9 cellular contexts compared by ENCODE assay signal in the genomic region with DNA sequence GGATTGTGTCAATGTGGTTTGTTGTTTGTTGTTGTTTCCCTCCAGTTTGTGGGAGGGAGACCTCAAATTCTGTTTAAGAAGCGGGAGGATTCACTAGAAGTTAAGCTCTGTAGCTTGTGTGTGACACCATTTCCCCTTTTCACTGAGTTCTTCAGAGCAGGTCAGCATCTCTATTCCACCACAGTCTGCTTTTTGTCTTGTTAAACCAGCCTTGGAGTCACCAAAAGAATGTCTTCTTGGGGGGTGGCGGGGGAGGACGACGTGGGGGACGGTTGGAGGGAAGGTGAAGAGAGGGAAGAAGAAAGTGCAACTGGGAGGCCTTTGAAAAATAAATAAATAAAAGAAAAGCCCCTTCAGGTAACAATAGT. TPM values are rescaled to one million over a fixed set of nuclear protein-coding genes. Genes with fewer than 3 reads are reported as not detected.
DNase-seq lines count a peak whose midpoint lies in the region; ATAC-seq, FAIRE-seq and TF ChIP-seq lines count a peak whose summit lies in the region.
"Had no signal": no experiment of that assay in that cellular context is flagged by ENCODE, and none has a peak within 500 bp of the region (broad histone marks: within the 10 kb centered on the region; RNA-seq: fewer than 3 reads in every experiment).

No MANE protein-coding gene starts in this region.

- in situ Hi-C loops in HepG2 (cut with HindIII; ENCODE audit: extremely low pct_ligation_motif_present, low pct_unique_long_range_greater_than_20kb): no loop called here

- no peaks in the 10 kb centered on the region for H3K79me2 ChIP-seq in HepG2 (ENCODE audit: insufficient read depth, low read length)

- CTCF ChIA-PET in HepG2 (lab: Yijun Ruan, JAX; ENCODE audit: low intra/inter-chr PET ratio, low total read pairs): no interaction called here
- CTCF ChIA-PET in GM10248 (lab: Yijun Ruan, JAX): interaction anchor here (0.7 to 1.8 kb wide), 8 partner anchors 9 to 1530 kb away, joined by 3 to 10 read pairs (median 4); no protein-coding TSS in a partner anchor

- no peaks in the 10 kb centered on the region for H3K9me3 ChIP-seq in HepG2 (ENCODE audit: low read length)
- H3K9me3 ChIP-seq in right lobe of liver: no peaks in the 10 kb centered on the region
- no peaks in the 10 kb centered on the region for H3K9me3 ChIP-seq in small intestine (ENCODE audit: control insufficient read depth, low read depth)

- H3K4me2 ChIP-seq in HepG2 (ENCODE audit: low read depth, low read length): peak overlapping the region; percentile 93; the same call in 1 of the 2 replicates

- no peak overlapping the region for H2AFZ ChIP-seq in HepG2 (ENCODE audit: low read length)

- H3K27ac ChIP-seq in HepG2 (ENCODE audit: extremely low read length, insufficient read depth, low read length) (no peak overlapping the region), right lobe of liver (no peak overlapping the region), dorsolateral prefrontal cortex (peak overlapping the region in 51 of 59 donors; percentile 51 to 89 (median 78)), small intestine (ENCODE audit: low read depth in 1 of 2, low read length in 1 of 2) (peak overlapping the region in 1 of 2 donors; percentile 2)
- H3K27ac ChIP-seq: epithelial cell of prostate had no signal

- H4K20me1 ChIP-seq in HepG2 (ENCODE audit: insufficient read depth, low read length): peaks cover 4% of the 10 kb centered on the region; the same call in 1 of the 2 replicates

- H3K36me3 ChIP-seq in HepG2 (replicated peaks in 1 of 2; ENCODE audit: control insufficient read depth in 1 of 2, insufficient read depth in 2 of 2, low read length in 2 of 2) (no peaks in the 10 kb centered on the region), right lobe of liver (no peaks in the 10 kb centered on the region), small intestine (ENCODE audit: control insufficient read depth in 2 of 2, insufficient read depth in 2 of 2, low read length in 2 of 2) (no peaks in the 10 kb centered on the region)

- no peak overlapping the region for H3K9ac ChIP-seq in HepG2 (ENCODE audit: insufficient read depth, low read depth, low read length)

- no peak for TF ChIP-seq EP300 in HepG2 (IDR thresholded peaks at IDR 0.05; ENCODE audit: low read depth in 2 of 2, low read length in 2 of 2)
- no peak for TF ChIP-seq EP300 in HepG2 (CRISPR knock-in tag; IDR thresholded peaks at IDR 0.05; ENCODE audit: borderline replicate concordance)

- POLR2A ChIA-PET in HepG2 (lab: Yijun Ruan, JAX): no interaction called here
- POLR2A ChIA-PET in GM10248 (lab: Yijun Ruan, JAX): no interaction called here

- TF ChIP-seq CTCF in HepG2 (CRISPR knock-in tag; IDR thresholded peaks at IDR 0.05): no peak
- no peak for TF ChIP-seq CTCF in right lobe of liver (IDR thresholded peaks at IDR 0.05)
- no peak for TF ChIP-seq CTCF in dorsolateral prefrontal cortex (IDR thresholded peaks at IDR 0.05 in 54 of 56, conservative IDR thresholded peaks at IDR 0.05 in 2 of 56; ENCODE audit: low read depth in 1 of 56, partially characterized antibody in 56 of 56)
- TF ChIP-seq CTCF in GM10248 (IDR thresholded peaks at IDR 0.05; ENCODE audit: control extremely low read depth, extremely low read depth, low read depth, missing control alignments): no peak

- H3K27me3 ChIP-seq in HepG2 (ENCODE audit: control insufficient read depth in 1 of 2, insufficient read depth in 2 of 2, low read length in 2 of 2) (peaks cover 18 to 63% of the 10 kb centered on the region in 2 experiments), right lobe of liver (peaks cover 0 to 23% of the 10 kb centered on the region in 2 donors), dorsolateral prefrontal cortex (peaks cover 0 to 58% (median 10%) of the 10 kb centered on the region in 45 donors), small intestine (ENCODE audit: control insufficient read depth in 2 of 2, insufficient read depth in 2 of 2, low read length in 2 of 2) (peaks cover 0 to 9% of the 10 kb centered on the region in 2 donors)

- WGBS in HepG2 (ENCODE audit: low lambda C conversion rate): 32% methylated on average over 5 of the region's 5 CpGs
- 11% methylated on average over 5 of the region's 5 CpGs for WGBS in right lobe of liver (ENCODE audit: insufficient coverage, low coverage, low lambda C conversion rate, missing lambda C conversion rate)
- WGBS in small intestine, 3 donors: 2 to 12% (median 8%) methylated on average over 5 of the region's 5 CpGs

- BruUV-seq in HepG2 (replicated peaks; lab: Mats Ljungman, UMichigan): no TSS peak

- TF ChIP-seq POLR2A in HepG2 (IDR thresholded peaks at IDR 0.05; ENCODE audit: insufficient read depth in 1 of 2, low read depth in 2 of 2, low read length in 2 of 2) (no peak), right lobe of liver (IDR thresholded peaks at IDR 0.05) (no peak)

- H3K4me1 ChIP-seq in HepG2 (ENCODE audit: insufficient read depth, low read length) (peaks cover 18% of the 10 kb centered on the region), right lobe of liver (peaks cover 0 to 46% (median 4%) of the 10 kb centered on the region in 4 donors), small intestine (ENCODE audit: control insufficient read depth in 2 of 2, insufficient read depth in 1 of 2, low read depth in 1 of 2, low read length in 1 of 2) (peaks cover 0 to 4% of the 10 kb centered on the region in 2 donors)

- DNase-seq in HepG2 (ENCODE audit: low spot score): no peak
- no peak for DNase-seq in right lobe of liver
- DNase-seq in Jurkat, Clone E6-1 (ENCODE audit: low read depth, low spot score): no peak
- no peak for DNase-seq in dorsolateral prefrontal cortex
- peak; percentile 53 for DNase-seq in pons (ENCODE audit: low spot score)
- DNase-seq in small intestine: no peak
- no peak for DNase-seq in GM10248 (ENCODE audit: extremely low spot score)
- no peak for DNase-seq in mucosa of gallbladder (ENCODE audit: low spot score)

- H3K4me3 ChIP-seq in HepG2 (replicated peaks in 1 of 3; ENCODE audit: insufficient read depth in 1 of 3, low read depth in 2 of 3, low read length in 3 of 3): 0 out of 6 replicates have a peak overlapping the region, but pooled peaks of 1 of the 3 experiments have one; percentile 64
- H3K4me3 ChIP-seq in right lobe of liver: peak overlapping the region in 1 of 3 donors; percentile 40
- peak overlapping the region; percentile 87 for H3K4me3 ChIP-seq in Jurkat, Clone E6-1 (ENCODE audit: low read length)
- H3K4me3 ChIP-seq in dorsolateral prefrontal cortex: peak overlapping the region; percentile 48 to 91 (median 76)
- peak overlapping the region in 1 of 2 donors; percentile 74 for H3K4me3 ChIP-seq in small intestine (ENCODE audit: low read depth in 1 of 2, low read length in 2 of 2)

- no peak for TF ChIP-seq RAD21 in HepG2 (CRISPR knock-in tag; IDR thresholded peaks at IDR 0.05)

- intact Hi-C loops in HepG2 (cut with micrococcal nuclease; ENCODE audit: unreplicated experiment): no loop called here
- intact Hi-C loops in right lobe of liver (cut with DNase I): loop anchor here in 1 of 2 donors (10.0 kb wide), 1 partner anchor 1261 kb away; no protein-coding TSS in a partner anchor
- intact Hi-C loops in dorsolateral prefrontal cortex (cut with DNase I): loop anchor here (10.0 kb wide), 1 partner anchor 1791 kb away; no protein-coding TSS in a partner anchor

- FAIRE-seq in HepG2 (lab: Jason Lieb, UNC): no peak
- FAIRE-seq in small intestine (lab: Jason Lieb, UNC): no peak

- ATAC-seq in HepG2: no peak
- ATAC-seq in right lobe of liver: no peak

TF ChIP-seq in HepG2, 621 proteins besides CTCF, POLR2A, EP300 and RAD21:
- no peak for TF ChIP-seq FOXO1 (CRISPR knock-in tag; IDR thresholded peaks at IDR 0.05)
- TF ChIP-seq SP2 (CRISPR knock-in tag; IDR thresholded peaks at IDR 0.05): no peak

RNA-seq across cellular contexts. Expression of a gene that starts 2.3 kb away (rescaled TPM):
- total RNA-seq in HepG2 (2016; rRNA removed; fragmentation: Illumina TruSeq; extraction: Trizol) (not detected in 2 replicates), right lobe of liver (under 1 TPM; 0.06 to 0.80 (median 0.37) TPM), dorsolateral prefrontal cortex (100 to 1,000 TPM in 76 of 120 experiments, 10 to 100 TPM in 44; 33.4 to 157 (median 108) TPM), mucosa of gallbladder (21.3 TPM)
- not detected in 2 replicates for total RNA-seq in HepG2 (2016; cell fraction: cytosol; rRNA removed; fragmentation: Illumina TruSeq; extraction: Trizol; ENCODE audit: low read depth)
- total RNA-seq in HepG2 (2016; cell fraction: insoluble cytoplasmic fraction; rRNA removed; fragmentation: Illumina TruSeq; extraction: Trizol): not detected in 2 replicates
- not detected in 2 replicates for total RNA-seq in HepG2 (2016; cell fraction: membrane; rRNA removed; fragmentation: Illumina TruSeq; extraction: Trizol)
- not detected in 2 replicates for total RNA-seq in HepG2 (2016; cell fraction: nucleus; rRNA removed; fragmentation: Illumina TruSeq; extraction: Trizol)
- polyA plus RNA-seq in HepG2 (2011; rRNA removed) (not detected in 2 replicates), small intestine (10 to 100 TPM in 2 of 3 donors, 1 to 10 TPM in 1; 2.2 to 17.2 (median 10.7) TPM)
- polyA plus RNA-seq in HepG2 (2011; cell fraction: cytosol; rRNA removed): not detected in 2 replicates
- 0.05 TPM in 1 of 2 replicates, not detected in the other for polyA plus RNA-seq in HepG2 (2011; cell fraction: nucleus; rRNA removed)
- not detected in 2 replicates for polyA plus RNA-seq in HepG2 (2012)
- not detected in 2 replicates for polyA plus RNA-seq in HepG2 (2016; cell fraction: cytosol; fragmentation: Illumina TruSeq; extraction: Trizol; ENCODE audit: low read depth)
- polyA plus RNA-seq in HepG2 (2016; cell fraction: insoluble cytoplasmic fraction; fragmentation: Illumina TruSeq; extraction: Trizol; ENCODE audit: low read depth): not detected in 2 replicates
- not detected in 2 replicates for polyA plus RNA-seq in HepG2 (2016; cell fraction: membrane; fragmentation: Illumina TruSeq; extraction: Trizol; ENCODE audit: low read depth)
- polyA plus RNA-seq in HepG2 (2016; cell fraction: nucleus; fragmentation: Illumina TruSeq; extraction: Trizol; ENCODE audit: insufficient read depth, low read depth): not detected in 2 replicates
- 0.07 TPM in 1 of 2 replicates, not detected in the other for polyA minus RNA-seq in HepG2 (2011; rRNA and poly(A)+ RNA removed; ENCODE audit: low replicate concordance)
- not detected in 2 replicates for polyA minus RNA-seq in HepG2 (2011; cell fraction: cytosol; rRNA and poly(A)+ RNA removed)
- polyA minus RNA-seq in HepG2 (2011; cell fraction: nucleus; rRNA and poly(A)+ RNA removed): not detected in 2 replicates
- polyA plus RNA-seq in Jurkat, Clone E6-1 (2012; ENCODE audit: insufficient read depth, insufficient read length): 21.1 TPM

Comparison
In these comparisons a context has a peak if more than half of its experiments do, and no peak if none do; other contexts are left out.
1. H3K27ac ChIP-seq: peak in dorsolateral prefrontal cortex (51 of 59); none in HepG2 (single experiment) and right lobe of liver (0 of 3).
2. RNA of a gene that starts 2.3 kb away (total RNA-seq): 33.4 to 157 TPM in dorsolateral prefrontal cortex and 21.3 TPM in mucosa of gallbladder (single experiment); 0.06 to 0.80 TPM in right lobe of liver and not detected in HepG2; every median in the first group is over 10 times any median in the second.